ENCODE assay signal across 10 cellular contexts in genomic region chr3:51686056-51686455, GRCh38. TPM values are rescaled to one million over a fixed set of nuclear protein-coding genes. Genes with fewer than 3 reads are reported as not detected.
DNase-seq lines count a peak whose midpoint lies in the region; ATAC-seq, FAIRE-seq and TF ChIP-seq lines count a peak whose summit lies in the region.
"Had no signal": no experiment of that assay in that cellular context is flagged by ENCODE, and none has a peak within 500 bp of the region (broad histone marks: within the 10 kb centered on the region; RNA-seq: fewer than 3 reads in every experiment).

No MANE protein-coding gene starts in this region.

- H3K9ac ChIP-seq in parathyroid adenoma = no peak overlapping the region

- H3K79me2 ChIP-seq in parathyroid adenoma = peaks cover 34% of the 10 kb centered on the region

- H3K27me3 Mint-ChIP-seq in CD8-positive, alpha-beta T cell (ENCODE audit: low read depth) = no peaks in the 10 kb centered on the region
- H3K27me3 Mint-ChIP-seq in T-helper 17 cell (no peaks in the 10 kb centered on the region), endothelial cell (ENCODE audit: unreplicated experiment) (peaks cover 13% of the 10 kb centered on the region)

- in situ Hi-C loops in GM13976 (cut with MboI; ENCODE audit: low sequenced_read_pairs, unreplicated experiment) = no loop called here

- H3K36me3 Mint-ChIP-seq in CD8-positive, alpha-beta T cell = peaks cover 65% of the 10 kb centered on the region
- peaks cover 16% of the 10 kb centered on the region for H3K36me3 Mint-ChIP-seq in T-helper 17 cell (ENCODE audit: low read depth)
- peaks cover 29% of the 10 kb centered on the region for H3K36me3 Mint-ChIP-seq in endothelial cell (ENCODE audit: low read depth, unreplicated experiment)

- H3K4me3 Mint-ChIP-seq in CD8-positive, alpha-beta T cell = peak overlapping the region; percentile 77
- peak overlapping the region; percentile 92 for H3K4me3 Mint-ChIP-seq in T-helper 17 cell
- peak overlapping the region; percentile 37 for H3K4me3 Mint-ChIP-seq in endothelial cell (ENCODE audit: unreplicated experiment)

- H3K27me3 ChIP-seq in CD8-positive, alpha-beta T cell (ENCODE audit: insufficient read depth, low read length) = no peaks in the 10 kb centered on the region
- H3K27me3 ChIP-seq in parathyroid adenoma (ENCODE audit: control insufficient read depth, insufficient read depth, low read length) = no peaks in the 10 kb centered on the region

- no peaks in the 10 kb centered on the region for H3K9me3 Mint-ChIP-seq in CD8-positive, alpha-beta T cell
- no peaks in the 10 kb centered on the region for H3K9me3 Mint-ChIP-seq in endothelial cell (ENCODE audit: unreplicated experiment)

- FAIRE-seq in GM12891 (lab: Jason Lieb, UNC) = no peak

- no peak for DNase-seq in CD8-positive, alpha-beta T cell
- DNase-seq in T-helper 17 cell = no peak
- no peak for DNase-seq in endothelial cell (ENCODE audit: low spot score)
- no peak for DNase-seq in NCI-H1694 treated with DMSO at 0.1 percent for 48 hours (lab: John Stamatoyannopoulos, UW)
- no peak for DNase-seq in GM13976 (ENCODE audit: low spot score)
- DNase-seq in GM12891 (ENCODE audit: insufficient read length, low spot score) = no peak
- no peak for DNase-seq in central memory CD4-positive, alpha-beta T cell
- DNase-seq: islet precursor cell had no signal

- peak overlapping the region; percentile 47 for H3K27ac ChIP-seq in CD8-positive, alpha-beta T cell (ENCODE audit: low read depth, low read length)
- H3K27ac ChIP-seq in parathyroid adenoma = peak overlapping the region; percentile 86

- POLR2A ChIA-PET in CD8-positive, alpha-beta T cell (lab: Charles Lee) = interaction anchor here (0.9 to 1.6 kb wide), 5 partner anchors 11 to 33 kb away, joined by 3 to 5 read pairs (median 5); partner anchors contain the start of gene TEX264

- intact Hi-C loops in CD8-positive, alpha-beta T cell (cut with DNase I, micrococcal nuclease) = loop anchor here (1.0 to 10.0 kb wide), 4 partner anchors 15 to 721 kb away; partner anchors contain the start of genes TEX264 (in 2 of the 2), ABHD14A (in 1 of the 2) and ABHD14B (in 1 of the 2)

- no peaks in the 10 kb centered on the region for H3K9me3 ChIP-seq in CD8-positive, alpha-beta T cell (ENCODE audit: low read length)
- H3K9me3 ChIP-seq in T-helper 17 cell (ENCODE audit: control insufficient read depth, low read length, poor library complexity, severe bottlenecking) (no peaks in the 10 kb centered on the region), parathyroid adenoma (ENCODE audit: control insufficient read depth, low read length) (no peaks in the 10 kb centered on the region)

- H3K4me1 Mint-ChIP-seq in CD8-positive, alpha-beta T cell (ENCODE audit: low read depth) = peaks cover 81% of the 10 kb centered on the region
- H3K4me1 Mint-ChIP-seq in T-helper 17 cell = peaks cover 75% of the 10 kb centered on the region
- peaks cover 40% of the 10 kb centered on the region for H3K4me1 Mint-ChIP-seq in endothelial cell (ENCODE audit: unreplicated experiment)

- TF ChIP-seq CTCF in CD8-positive, alpha-beta T cell (IDR thresholded peaks at IDR 0.05) = no peak
- TF ChIP-seq CTCF in endothelial cell (IDR thresholded peaks at IDR 0.05; ENCODE audit: unreplicated experiment) (no peak), parathyroid adenoma (IDR thresholded peaks at IDR 0.05) (no peak), GM13976 (IDR thresholded peaks at IDR 0.05; ENCODE audit: borderline replicate concordance, control extremely low read depth, extremely low read depth, insufficient read depth, missing control alignments) (no peak)

- H2AFZ ChIP-seq in parathyroid adenoma = no peak overlapping the region

- ATAC-seq in CD8-positive, alpha-beta T cell = no peak
- no peak for ATAC-seq in T-helper 17 cell

- peak overlapping the region; percentile 31 for H3K4me3 ChIP-seq in CD8-positive, alpha-beta T cell (ENCODE audit: low read depth, low read length)
- H3K4me3 ChIP-seq in parathyroid adenoma (ENCODE audit: low read depth, low read length) = no peak overlapping the region

- no peak for TF ChIP-seq POLR2A in GM12891 (IDR thresholded peaks at IDR 0.05; ENCODE audit: low read depth, low read length)

- H3K4me2 ChIP-seq in parathyroid adenoma (ENCODE audit: low read length) = no peak overlapping the region

- CTCF ChIA-PET in CD8-positive, alpha-beta T cell (lab: Charles Lee) = interaction anchor here (0.6 to 2.9 kb wide), 7 partner anchors 13 to 660 kb away, joined by 3 to 30 read pairs (median 3); partner anchors contain the start of gene DCAF1

- peak overlapping the region; percentile 94 for H3K27ac Mint-ChIP-seq in CD8-positive, alpha-beta T cell
- peak overlapping the region; percentile 99 for H3K27ac Mint-ChIP-seq in T-helper 17 cell
- H3K27ac Mint-ChIP-seq in endothelial cell (ENCODE audit: unreplicated experiment) = peak overlapping the region; percentile 82

- H3K36me3 ChIP-seq in CD8-positive, alpha-beta T cell (ENCODE audit: insufficient read depth, low read length) = peaks cover 21% of the 10 kb centered on the region
- H3K36me3 ChIP-seq in parathyroid adenoma (ENCODE audit: control insufficient read depth, insufficient read depth, low read length) = no peaks in the 10 kb centered on the region

- H3K4me1 ChIP-seq in CD8-positive, alpha-beta T cell (ENCODE audit: insufficient read depth, low read length) = peaks cover 84% of the 10 kb centered on the region
- H3K4me1 ChIP-seq in parathyroid adenoma = no peaks in the 10 kb centered on the region

TF ChIP-seq in GM12891, 5 proteins besides CTCF, POLR2A, EP300 and RAD21:
- TF ChIP-seq TAF1 (IDR thresholded peaks at IDR 0.05; ENCODE audit: low read depth, low read length) = no peak
- no peak for TF ChIP-seq SPI1 (IDR thresholded peaks at IDR 0.05; ENCODE audit: low read depth, low read length)
- TF ChIP-seq POU2F2 (IDR thresholded peaks at IDR 0.05; ENCODE audit: low read depth, low read length) = no peak
- no peak for TF ChIP-seq PAX5 (IDR thresholded peaks at IDR 0.05; ENCODE audit: insufficient read depth, low read length, severe bottlenecking)
- no peak for TF ChIP-seq POLR2AphosphoS5 (IDR thresholded peaks at IDR 0.05; ENCODE audit: low read depth, low read length)

RNA-seq across cellular contexts. Expression of gene TEX264, which starts 15.0 kb away (rescaled TPM):
- total RNA-seq in CD8-positive, alpha-beta T cell = 10 to 100 TPM; 18.7 to 21.0 TPM
- total RNA-seq in T-helper 17 cell = 10 to 100 TPM; 35.5 to 36.5 TPM
- total RNA-seq in endothelial cell (ENCODE audit: unreplicated experiment) = 23.8 TPM
- polyA plus RNA-seq in GM12891 (2012; ENCODE audit: low read depth, missing spikeins) = 30.0 TPM

RNA-seq across cellular contexts. Expression of gene GRM2, which starts 20.8 kb away (rescaled TPM):
- 1 to 10 TPM; 3.9 to 5.4 TPM for total RNA-seq in CD8-positive, alpha-beta T cell
- total RNA-seq in T-helper 17 cell = 1 to 10 TPM; 2.2 to 2.9 TPM
- 0.97 TPM for total RNA-seq in endothelial cell (ENCODE audit: unreplicated experiment)
- 0.06 TPM for polyA plus RNA-seq in GM12891 (2012; ENCODE audit: low read depth, missing spikeins)
- total RNA-seq: epithelial cell of proximal tubule had no signal

Comparison
In these comparisons a context has a peak if more than half of its experiments do, and no peak if none do; other contexts are left out.
1. H3K4me3 Mint-ChIP-seq: peak in every context shown above with its lines; median percentile 92 in T-helper 17 cell; 77 in CD8-positive, alpha-beta T cell; 37 in endothelial cell.